ENCODE assay signal across 23 cellular contexts in the genomic region with DNA sequence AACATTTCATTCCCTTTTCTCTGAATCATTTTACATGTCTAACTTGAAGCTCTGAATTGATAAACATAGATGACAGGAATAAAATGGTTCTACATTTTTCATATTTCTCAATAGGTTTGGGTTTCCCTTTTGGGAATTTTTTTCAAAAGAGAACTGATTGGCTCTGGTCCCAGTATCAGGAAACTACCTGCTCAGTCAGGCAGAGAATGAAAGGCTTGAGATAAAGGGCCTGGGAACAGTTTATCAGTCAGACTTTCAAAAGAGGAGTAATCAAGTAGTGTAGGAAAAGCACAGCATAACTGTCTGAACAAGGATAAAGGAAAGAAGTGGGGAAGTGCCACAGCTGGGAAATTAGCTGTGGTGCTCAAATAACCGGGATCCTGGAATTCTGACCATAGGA. TPM values are rescaled to one million over a fixed set of nuclear protein-coding genes. Genes with fewer than 3 reads are reported as not detected.
"Had no signal": no experiment of that assay in that cellular context is flagged by ENCODE, and none has a peak within 500 bp of the region (broad histone marks: within the 10 kb centered on the region; RNA-seq: fewer than 3 reads in every experiment).

No MANE protein-coding gene starts in this region.

- H3K4me3 ChIP-seq: gastroesophageal sphincter, heart right ventricle, left ventricle myocardium inferior, pancreas, sigmoid colon, tibial nerve, uterus had no signal

- H3K27ac ChIP-seq: gastroesophageal sphincter, heart right ventricle, left ventricle myocardium inferior, sigmoid colon, tibial nerve, uterus had no signal

- H3K4me3 Mint-ChIP-seq: activated CD4-positive, alpha-beta T cell treated with anti-CD3 and anti-CD28 coated beads, Interleukin-2, amount 10 ng/mL, durations not matched to agents 7 days and 5 days; activated CD8-positive, alpha-beta T cell treated with anti-CD3 and anti-CD28 coated beads, Interleukin-2, amount 10 ng/mL, durations not matched to agents 7 days and 5 days; activated naive CD4-positive, alpha-beta T cell treated with anti-CD3 and anti-CD28 coated beads for 36 hours; activated naive CD8-positive, alpha-beta T cell treated with anti-CD3 and anti-CD28 coated beads, Interleukin-2, amount 50 U/mL, for 24 hours; activated T-cell treated with anti-CD3 and anti-CD28 coated beads, Interleukin-2, amount 50 U/mL, for 24 hours had no signal

- FAIRE-seq: pancreas had no signal

- H3K9me3 Mint-ChIP-seq: activated CD4-positive, alpha-beta T cell treated with anti-CD3 and anti-CD28 coated beads, Interleukin-2, amount 10 ng/mL, durations not matched to agents 7 days and 5 days; activated naive CD4-positive, alpha-beta T cell treated with anti-CD3 and anti-CD28 coated beads for 36 hours; activated T-cell treated with anti-CD3 and anti-CD28 coated beads, Interleukin-2, amount 50 U/mL, for 24 hours had no signal

- H3K36me3 ChIP-seq: gastroesophageal sphincter, heart right ventricle, left ventricle myocardium inferior, pancreas, sigmoid colon, tibial nerve, uterus had no signal

- ATAC-seq: activated CD4-positive, CD25-positive, alpha-beta regulatory T cell treated with anti-CD3 and anti-CD28 coated beads, Interleukin-2, amount 50 U/mL, for 24 hours; activated CD8-positive, alpha-beta T cell treated with anti-CD3 and anti-CD28 coated beads, Interleukin-2, amount 10 ng/mL, durations not matched to agents 7 days and 5 days; activated naive CD8-positive, alpha-beta T cell treated with anti-CD3 and anti-CD28 coated beads, Interleukin-2, amount 50 U/mL, for 24 hours; esophagus mucosa; gastroesophageal sphincter; heart right ventricle; stimulated activated naive CD8-positive, alpha-beta T cell treated with anti-CD3 and anti-CD28 coated beads, Interleukin-15, Interleukin-2, amounts not matched to agents 100 U/mL and 50 U/mL, for 24 hours had no signal

- H3K27me3 ChIP-seq: pancreas, sigmoid colon, tibial nerve, uterus had no signal

- H3K27ac Mint-ChIP-seq: activated CD4-positive, alpha-beta T cell treated with anti-CD3 and anti-CD28 coated beads, Interleukin-2, amount 10 ng/mL, durations not matched to agents 7 days and 5 days; activated CD8-positive, alpha-beta T cell treated with anti-CD3 and anti-CD28 coated beads, Interleukin-2, amount 10 ng/mL, durations not matched to agents 7 days and 5 days; activated naive CD4-positive, alpha-beta T cell treated with anti-CD3 and anti-CD28 coated beads for 36 hours; activated naive CD8-positive, alpha-beta T cell treated with anti-CD3 and anti-CD28 coated beads, Interleukin-2, amount 50 U/mL, for 24 hours; activated T-cell treated with anti-CD3 and anti-CD28 coated beads, Interleukin-2, amount 50 U/mL, for 24 hours had no signal

- DNase-seq: activated CD4-positive, alpha-beta T cell treated with anti-CD3 and anti-CD28 coated beads, Interleukin-2, amount 10 ng/mL, durations not matched to agents 7 days and 5 days; activated CD8-positive, alpha-beta T cell treated with anti-CD3 and anti-CD28 coated beads, Interleukin-2, amount 10 ng/mL, durations not matched to agents 7 days and 5 days; activated naive CD4-positive, alpha-beta T cell treated with anti-CD3 and anti-CD28 coated beads for 36 hours; activated naive CD8-positive, alpha-beta T cell treated with anti-CD3 and anti-CD28 coated beads, Interleukin-2, amount 50 U/mL, for 24 hours; activated T-cell treated with anti-CD3 and anti-CD28 coated beads, Interleukin-2, amount 50 U/mL, for 24 hours; anterior cingulate cortex; effector CD4-positive, alpha-beta T cell; heart right ventricle; left ventricle myocardium inferior; pancreas; sigmoid colon; stimulated activated CD4-positive, alpha-beta T cell treated with anti-CD3 and anti-CD28 coated beads, Interleukin-1b, Interleukin-23, amount 100 ng/mL, for 48 hours; stimulated activated naive CD8-positive, alpha-beta T cell treated with anti-CD3 and anti-CD28 coated beads, Interleukin-15, Interleukin-2, amounts not matched to agents 100 U/mL and 50 U/mL, for 24 hours; substantia nigra; T-helper 1 cell; uterus had no signal

- H3K4me1 ChIP-seq: gastroesophageal sphincter, heart right ventricle, left ventricle myocardium inferior, pancreas, sigmoid colon, tibial nerve, uterus had no signal

RNA-seq across cellular contexts. Expression of gene CCL20, which starts 28.3 kb away (rescaled TPM):
- total RNA-seq: activated CD8-positive, alpha-beta T cell treated with anti-CD3 and anti-CD28 coated beads, Interleukin-2, amount 10 ng/mL, durations not matched to agents 7 days and 5 days; cerebellum; heart right ventricle; left ventricle myocardium inferior; myocyte; tibial nerve; uterus had no signal

RNA-seq across cellular contexts. Expression of gene SCYGR8, which starts 39.6 kb away (rescaled TPM):
- total RNA-seq: activated CD4-positive, alpha-beta T cell treated with anti-CD3 and anti-CD28 coated beads, Interleukin-2, amount 10 ng/mL, durations not matched to agents 7 days and 5 days; activated CD8-positive, alpha-beta T cell treated with anti-CD3 and anti-CD28 coated beads, Interleukin-2, amount 10 ng/mL, durations not matched to agents 7 days and 5 days; activated naive CD4-positive, alpha-beta T cell treated with anti-CD3 and anti-CD28 coated beads for 36 hours; cerebellum; esophagus mucosa; gastroesophageal sphincter; heart right ventricle; kidney epithelial cell; left ventricle myocardium inferior; myocyte; pancreas; sigmoid colon; tibial nerve; uterus had no signal
- polyA plus RNA-seq: heart right ventricle, pancreas, sigmoid colon had no signal

RNA-seq across cellular contexts. Expression of gene SCYGR7, which starts 57.2 kb away (rescaled TPM):
- total RNA-seq: activated CD4-positive, alpha-beta T cell treated with anti-CD3 and anti-CD28 coated beads, Interleukin-2, amount 10 ng/mL, durations not matched to agents 7 days and 5 days; activated CD8-positive, alpha-beta T cell treated with anti-CD3 and anti-CD28 coated beads, Interleukin-2, amount 10 ng/mL, durations not matched to agents 7 days and 5 days; activated naive CD4-positive, alpha-beta T cell treated with anti-CD3 and anti-CD28 coated beads for 36 hours; cerebellum; esophagus mucosa; gastroesophageal sphincter; heart right ventricle; kidney epithelial cell; left ventricle myocardium inferior; myocyte; pancreas; sigmoid colon; tibial nerve; uterus had no signal
- polyA plus RNA-seq: heart right ventricle, pancreas, sigmoid colon had no signal
